ENCODE assay signal across 1 cellular context in genomic region chr18:48931680-48932461, GRCh38.
TF ChIP-seq lines count a peak whose summit lies in the region.

No MANE protein-coding gene starts in this region.

TF ChIP-seq in HepG2, 621 proteins besides CTCF, POLR2A, EP300 and RAD21 (continued from another document and continues in another):
- TF ChIP-seq, protein P1, sequence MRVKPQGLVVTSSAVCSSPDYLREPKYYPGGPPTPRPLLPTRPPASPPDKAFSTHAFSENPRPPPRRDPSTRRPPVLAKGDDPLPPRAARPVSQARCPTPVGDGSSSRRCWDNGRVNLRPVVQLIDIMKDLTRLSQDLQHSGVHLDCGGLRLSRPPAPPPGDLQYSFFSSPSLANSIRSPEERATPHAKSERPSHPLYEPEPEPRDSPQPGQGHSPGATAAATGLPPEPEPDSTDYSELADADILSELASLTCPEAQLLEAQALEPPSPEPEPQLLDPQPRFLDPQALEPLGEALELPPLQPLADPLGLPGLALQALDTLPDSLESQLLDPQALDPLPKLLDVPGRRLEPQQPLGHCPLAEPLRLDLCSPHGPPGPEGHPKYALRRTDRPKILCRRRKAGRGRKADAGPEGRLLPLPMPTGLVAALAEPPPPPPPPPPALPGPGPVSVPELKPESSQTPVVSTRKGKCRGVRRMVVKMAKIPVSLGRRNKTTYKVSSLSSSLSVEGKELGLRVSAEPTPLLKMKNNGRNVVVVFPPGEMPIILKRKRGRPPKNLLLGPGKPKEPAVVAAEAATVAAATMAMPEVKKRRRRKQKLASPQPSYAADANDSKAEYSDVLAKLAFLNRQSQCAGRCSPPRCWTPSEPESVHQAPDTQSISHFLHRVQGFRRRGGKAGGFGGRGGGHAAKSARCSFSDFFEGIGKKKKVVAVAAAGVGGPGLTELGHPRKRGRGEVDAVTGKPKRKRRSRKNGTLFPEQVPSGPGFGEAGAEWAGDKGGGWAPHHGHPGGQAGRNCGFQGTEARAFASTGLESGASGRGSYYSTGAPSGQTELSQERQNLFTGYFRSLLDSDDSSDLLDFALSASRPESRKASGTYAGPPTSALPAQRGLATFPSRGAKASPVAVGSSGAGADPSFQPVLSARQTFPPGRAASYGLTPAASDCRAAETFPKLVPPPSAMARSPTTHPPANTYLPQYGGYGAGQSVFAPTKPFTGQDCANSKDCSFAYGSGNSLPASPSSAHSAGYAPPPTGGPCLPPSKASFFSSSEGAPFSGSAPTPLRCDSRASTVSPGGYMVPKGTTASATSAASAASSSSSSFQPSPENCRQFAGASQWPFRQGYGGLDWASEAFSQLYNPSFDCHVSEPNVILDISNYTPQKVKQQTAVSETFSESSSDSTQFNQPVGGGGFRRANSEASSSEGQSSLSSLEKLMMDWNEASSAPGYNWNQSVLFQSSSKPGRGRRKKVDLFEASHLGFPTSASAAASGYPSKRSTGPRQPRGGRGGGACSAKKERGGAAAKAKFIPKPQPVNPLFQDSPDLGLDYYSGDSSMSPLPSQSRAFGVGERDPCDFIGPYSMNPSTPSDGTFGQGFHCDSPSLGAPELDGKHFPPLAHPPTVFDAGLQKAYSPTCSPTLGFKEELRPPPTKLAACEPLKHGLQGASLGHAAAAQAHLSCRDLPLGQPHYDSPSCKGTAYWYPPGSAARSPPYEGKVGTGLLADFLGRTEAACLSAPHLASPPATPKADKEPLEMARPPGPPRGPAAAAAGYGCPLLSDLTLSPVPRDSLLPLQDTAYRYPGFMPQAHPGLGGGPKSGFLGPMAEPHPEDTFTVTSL (CRISPR knock-in tag; IDR thresholded peaks at IDR 0.05; ENCODE audit: borderline replicate concordance): no peak
- TF ChIP-seq MAX (IDR thresholded peaks at IDR 0.05): peak; percentile 37; the same call in 1 of the 2 replicates
- TF ChIP-seq PATZ1 (CRISPR knock-in tag; IDR thresholded peaks at IDR 0.05): peak; percentile 59
- no peak for TF ChIP-seq NCOA5 (CRISPR knock-in tag; IDR thresholded peaks at IDR 0.05)
- TF ChIP-seq CHD2 (IDR thresholded peaks at IDR 0.05; ENCODE audit: low read depth, low read length): no peak
- TF ChIP-seq, protein P2, sequence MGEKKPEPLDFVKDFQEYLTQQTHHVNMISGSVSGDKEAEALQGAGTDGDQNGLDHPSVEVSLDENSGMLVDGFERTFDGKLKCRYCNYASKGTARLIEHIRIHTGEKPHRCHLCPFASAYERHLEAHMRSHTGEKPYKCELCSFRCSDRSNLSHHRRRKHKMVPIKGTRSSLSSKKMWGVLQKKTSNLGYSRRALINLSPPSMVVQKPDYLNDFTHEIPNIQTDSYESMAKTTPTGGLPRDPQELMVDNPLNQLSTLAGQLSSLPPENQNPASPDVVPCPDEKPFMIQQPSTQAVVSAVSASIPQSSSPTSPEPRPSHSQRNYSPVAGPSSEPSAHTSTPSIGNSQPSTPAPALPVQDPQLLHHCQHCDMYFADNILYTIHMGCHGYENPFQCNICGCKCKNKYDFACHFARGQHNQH (CRISPR knock-in tag; IDR thresholded peaks at IDR 0.05): 0 out of 2 replicates have a peak, but pooled peaks have one; percentile 3
- no peak for TF ChIP-seq FOSL2 (CRISPR knock-in tag; IDR thresholded peaks at IDR 0.05)
- TF ChIP-seq ZNF616 (CRISPR knock-in tag; IDR thresholded peaks at IDR 0.05; ENCODE audit: low read depth): no peak
- TF ChIP-seq ZFY (CRISPR knock-in tag; IDR thresholded peaks at IDR 0.05): peak; percentile 23; the same call in 1 of the 2 replicates
- TF ChIP-seq, protein P3, sequence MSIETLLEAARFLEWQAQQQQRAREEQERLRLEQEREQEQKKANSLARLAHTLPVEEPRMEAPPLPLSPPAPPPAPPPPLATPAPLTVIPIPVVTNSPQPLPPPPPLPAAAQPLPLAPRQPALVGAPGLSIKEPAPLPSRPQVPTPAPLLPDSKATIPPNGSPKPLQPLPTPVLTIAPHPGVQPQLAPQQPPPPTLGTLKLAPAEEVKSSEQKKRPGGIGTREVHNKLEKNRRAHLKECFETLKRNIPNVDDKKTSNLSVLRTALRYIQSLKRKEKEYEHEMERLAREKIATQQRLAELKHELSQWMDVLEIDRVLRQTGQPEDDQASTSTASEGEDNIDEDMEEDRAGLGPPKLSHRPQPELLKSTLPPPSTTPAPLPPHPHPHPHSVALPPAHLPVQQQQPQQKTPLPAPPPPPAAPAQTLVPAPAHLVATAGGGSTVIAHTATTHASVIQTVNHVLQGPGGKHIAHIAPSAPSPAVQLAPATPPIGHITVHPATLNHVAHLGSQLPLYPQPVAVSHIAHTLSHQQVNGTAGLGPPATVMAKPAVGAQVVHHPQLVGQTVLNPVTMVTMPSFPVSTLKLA (IDR thresholded peaks at IDR 0.05): no peak
- TF ChIP-seq BRCA1 (CRISPR knock-in tag; IDR thresholded peaks at IDR 0.05): no peak
- no peak for TF ChIP-seq AFF4 (CRISPR knock-in tag; IDR thresholded peaks at IDR 0.05)
- TF ChIP-seq NRL (CRISPR knock-in tag; IDR thresholded peaks at IDR 0.05; ENCODE audit: borderline replicate concordance): no peak
- no peak for TF ChIP-seq ZNF598 (CRISPR knock-in tag; IDR thresholded peaks at IDR 0.05; ENCODE audit: borderline replicate concordance)
- TF ChIP-seq PTBP1 (IDR thresholded peaks at IDR 0.05; ENCODE audit: low read depth, low read length, poor library complexity, severe bottlenecking): peak; percentile 60
- TF ChIP-seq ZNF629 (CRISPR knock-in tag; conservative IDR thresholded peaks at IDR 0.05): peak; percentile 70
- TF ChIP-seq ZNF883 (CRISPR knock-in tag; IDR thresholded peaks at IDR 0.05; ENCODE audit: not compliant biosample characterization): no peak
- TF ChIP-seq AGO2 (optimal IDR thresholded peaks at IDR 0.05; ENCODE audit: low read depth, low read length): no peak
- TF ChIP-seq ZMYM3 (CRISPR knock-in tag; IDR thresholded peaks at IDR 0.05): peak; percentile 59
- peak; percentile 61; the same call in 1 of the 2 replicates for TF ChIP-seq ZFX (CRISPR knock-in tag; IDR thresholded peaks at IDR 0.05; ENCODE audit: low read depth)
- peak; percentile 39; the same call in 1 of the 2 replicates for TF ChIP-seq HNF1A (IDR thresholded peaks at IDR 0.05; ENCODE audit: low read depth)
- peak; percentile 67; the same call in 1 of the 2 replicates for TF ChIP-seq HNF1A (CRISPR knock-in tag; IDR thresholded peaks at IDR 0.05; ENCODE audit: borderline replicate concordance)
- no peak for TF ChIP-seq CEBPB (IDR thresholded peaks at IDR 0.05; ENCODE audit: borderline replicate concordance, low read depth, low read length)
- no peak for TF ChIP-seq HDAC2 (CRISPR knock-in tag; IDR thresholded peaks at IDR 0.05)
- no peak for TF ChIP-seq ATF5 (CRISPR knock-in tag; IDR thresholded peaks at IDR 0.05; ENCODE audit: low read depth)
- TF ChIP-seq RARG (CRISPR knock-in tag; IDR thresholded peaks at IDR 0.05; ENCODE audit: low read depth): no peak
- no peak for TF ChIP-seq ZNF547 (CRISPR knock-in tag; IDR thresholded peaks at IDR 0.05)
- TF ChIP-seq, protein P4, sequence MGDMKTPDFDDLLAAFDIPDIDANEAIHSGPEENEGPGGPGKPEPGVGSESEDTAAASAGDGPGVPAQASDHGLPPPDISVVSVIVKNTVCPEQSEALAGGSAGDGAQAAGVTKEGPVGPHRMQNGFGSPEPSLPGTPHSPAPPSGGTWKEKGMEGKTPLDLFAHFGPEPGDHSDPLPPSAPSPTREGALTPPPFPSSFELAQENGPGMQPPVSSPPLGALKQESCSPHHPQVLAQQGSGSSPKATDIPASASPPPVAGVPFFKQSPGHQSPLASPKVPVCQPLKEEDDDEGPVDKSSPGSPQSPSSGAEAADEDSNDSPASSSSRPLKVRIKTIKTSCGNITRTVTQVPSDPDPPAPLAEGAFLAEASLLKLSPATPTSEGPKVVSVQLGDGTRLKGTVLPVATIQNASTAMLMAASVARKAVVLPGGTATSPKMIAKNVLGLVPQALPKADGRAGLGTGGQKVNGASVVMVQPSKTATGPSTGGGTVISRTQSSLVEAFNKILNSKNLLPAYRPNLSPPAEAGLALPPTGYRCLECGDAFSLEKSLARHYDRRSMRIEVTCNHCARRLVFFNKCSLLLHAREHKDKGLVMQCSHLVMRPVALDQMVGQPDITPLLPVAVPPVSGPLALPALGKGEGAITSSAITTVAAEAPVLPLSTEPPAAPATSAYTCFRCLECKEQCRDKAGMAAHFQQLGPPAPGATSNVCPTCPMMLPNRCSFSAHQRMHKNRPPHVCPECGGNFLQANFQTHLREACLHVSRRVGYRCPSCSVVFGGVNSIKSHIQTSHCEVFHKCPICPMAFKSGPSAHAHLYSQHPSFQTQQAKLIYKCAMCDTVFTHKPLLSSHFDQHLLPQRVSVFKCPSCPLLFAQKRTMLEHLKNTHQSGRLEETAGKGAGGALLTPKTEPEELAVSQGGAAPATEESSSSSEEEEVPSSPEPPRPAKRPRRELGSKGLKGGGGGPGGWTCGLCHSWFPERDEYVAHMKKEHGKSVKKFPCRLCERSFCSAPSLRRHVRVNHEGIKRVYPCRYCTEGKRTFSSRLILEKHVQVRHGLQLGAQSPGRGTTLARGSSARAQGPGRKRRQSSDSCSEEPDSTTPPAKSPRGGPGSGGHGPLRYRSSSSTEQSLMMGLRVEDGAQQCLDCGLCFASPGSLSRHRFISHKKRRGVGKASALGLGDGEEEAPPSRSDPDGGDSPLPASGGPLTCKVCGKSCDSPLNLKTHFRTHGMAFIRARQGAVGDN (CRISPR knock-in tag; IDR thresholded peaks at IDR 0.05): peak; percentile 53
- TF ChIP-seq SOX6 (IDR thresholded peaks at IDR 0.05): no peak
- TF ChIP-seq SOX6 (CRISPR knock-in tag; IDR thresholded peaks at IDR 0.05): no peak
